4 cellular contexts compared by ENCODE assay signal in the genomic region with DNA sequence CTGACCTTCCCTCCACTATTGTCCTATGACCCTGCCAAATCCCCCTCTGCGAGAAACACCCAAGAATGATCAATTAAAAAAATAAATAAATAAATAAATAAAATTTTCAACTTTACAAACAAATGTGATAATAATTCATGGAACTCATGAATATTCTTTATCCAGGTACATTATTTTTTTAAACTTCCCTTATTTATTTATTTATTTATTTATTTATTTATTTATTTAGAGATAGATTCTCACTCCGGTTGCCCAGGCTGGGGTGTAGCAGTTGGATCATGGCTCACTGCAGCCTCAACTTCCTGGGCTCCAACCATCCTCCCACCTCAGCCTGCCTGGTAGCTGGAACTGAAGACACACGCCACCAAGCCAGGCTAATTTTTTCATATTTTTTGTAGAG. TPM values are rescaled to one million over a fixed set of nuclear protein-coding genes. Genes with fewer than 3 reads are reported as not detected.
"Had no signal": no experiment of that assay in that cellular context is flagged by ENCODE, and none has a peak within 500 bp of the region (broad histone marks: within the 10 kb centered on the region; RNA-seq: fewer than 3 reads in every experiment).

No MANE protein-coding gene starts in this region.

RNA-seq across cellular contexts. Expression of a gene that starts 2.2 kb away (rescaled TPM):
- polyA plus RNA-seq: neural cell, right cardiac atrium, small intestine, spleen had no signal
